ENCODE assay signal across 8 cellular contexts in genomic region chr22:37244114-37244921, GRCh38. TPM values are rescaled to one million over a fixed set of nuclear protein-coding genes. Genes with fewer than 3 reads are reported as not detected.
DNase-seq lines count a peak whose midpoint lies in the region; ATAC-seq and TF ChIP-seq lines count a peak whose summit lies in the region.

RAC2 (minus strand) TSS chr22:37244269; CDS start chr22:37244148, 121 bp downstream.

- intact Hi-C loops in activated CD4-positive, alpha-beta memory T cell treated with anti-CD3 and anti-CD28 coated beads for 36 hours (cut with micrococcal nuclease): loop anchor here (1.0 to 10.0 kb wide), 3 partner anchors 81 to 890 kb away; partner anchors contain the start of gene IL2RB

- peaks cover 45% of the 10 kb centered on the region for H3K36me3 Mint-ChIP-seq in activated CD4-positive, alpha-beta memory T cell treated with anti-CD3 and anti-CD28 coated beads for 36 hours
- H3K36me3 Mint-ChIP-seq in effector memory CD8-positive, alpha-beta T cell (ENCODE audit: insufficient read depth): peaks cover 43% of the 10 kb centered on the region

- H3K36me3 ChIP-seq in DOHH2 (ENCODE audit: control insufficient read depth, low read length) (peaks cover 39% of the 10 kb centered on the region), muscle layer of duodenum (ENCODE audit: control insufficient read depth in 1 of 2, insufficient read depth in 2 of 2, low read length in 2 of 2) (no peaks in the 10 kb centered on the region)

- H3K4me1 ChIP-seq in DOHH2 (ENCODE audit: control insufficient read depth, low read length): peaks cover 77% of the 10 kb centered on the region
- peaks cover 3 to 14% of the 10 kb centered on the region in 2 donors for H3K4me1 ChIP-seq in muscle layer of duodenum (ENCODE audit: control insufficient read depth in 1 of 2, insufficient read depth in 2 of 2, low read length in 2 of 2)

- no peaks in the 10 kb centered on the region for H3K9me2 ChIP-seq in DOHH2 (replicated peaks; ENCODE audit: control insufficient read depth, low read length)

- ATAC-seq in GM21737 (IDR thresholded peaks at IDR 0.05; ENCODE audit: unreplicated experiment): peak; percentile 44
- peak; percentile 66 for ATAC-seq in effector memory CD8-positive, alpha-beta T cell (replicated peaks)
- peak; percentile 67 for ATAC-seq in stimulated activated naive CD8-positive, alpha-beta T cell treated with anti-CD3 and anti-CD28 coated beads, Interleukin-15, Interleukin-2, amounts not matched to agents 100 U/mL and 50 U/mL, for 24 hours

- TF ChIP-seq CTCF in DOHH2 (IDR thresholded peaks at IDR 0.05; ENCODE audit: low read depth, low read length, poor library complexity, severe bottlenecking): no peak

- peaks cover 18% of the 10 kb centered on the region for H3F3A ChIP-seq in DOHH2 (ENCODE audit: control insufficient read depth, insufficient read depth)

- H3K4me1 Mint-ChIP-seq in activated CD4-positive, alpha-beta memory T cell treated with anti-CD3 and anti-CD28 coated beads for 36 hours (ENCODE audit: low read depth): peaks cover 42% of the 10 kb centered on the region
- H3K4me1 Mint-ChIP-seq in effector memory CD8-positive, alpha-beta T cell (ENCODE audit: low read depth in 2 of 2): peaks cover 50 to 51% of the 10 kb centered on the region in 2 donors

- no peaks in the 10 kb centered on the region for H3K27me3 ChIP-seq in DOHH2 (ENCODE audit: control insufficient read depth, low read length)
- H3K27me3 ChIP-seq in muscle layer of duodenum (ENCODE audit: low read depth, low read length): no peaks in the 10 kb centered on the region

- no peaks in the 10 kb centered on the region for H3K9me3 Mint-ChIP-seq in activated CD4-positive, alpha-beta memory T cell treated with anti-CD3 and anti-CD28 coated beads for 36 hours
- no peaks in the 10 kb centered on the region for H3K9me3 Mint-ChIP-seq in effector memory CD8-positive, alpha-beta T cell

- H3K27me3 Mint-ChIP-seq in activated CD4-positive, alpha-beta memory T cell treated with anti-CD3 and anti-CD28 coated beads for 36 hours: no peaks in the 10 kb centered on the region
- H3K27me3 Mint-ChIP-seq in effector memory CD8-positive, alpha-beta T cell: no peaks in the 10 kb centered on the region

- peak within 1 kb of the TSS; percentile 93 for H3K27ac ChIP-seq in DOHH2 (ENCODE audit: low read depth, low read length)
- H3K27ac ChIP-seq in muscle layer of duodenum (ENCODE audit: low read length): peak within 1 kb of the TSS; percentile 45

- CTCF ChIA-PET in activated CD4-positive, alpha-beta memory T cell treated with anti-CD3 and anti-CD28 coated beads for 36 hours (lab: Charles Lee): interaction anchor here (0.9 to 12.0 kb wide), 13 partner anchors 12 to 323 kb away, joined by 3 to 193 read pairs (median 4); no protein-coding TSS in a partner anchor

- no peaks in the 10 kb centered on the region for H4K20me1 ChIP-seq in DOHH2 (ENCODE audit: control insufficient read depth, insufficient read depth, low read depth, low read length)

- H3K9me3 ChIP-seq in DOHH2 (ENCODE audit: control insufficient read depth, insufficient read depth, low read length): no peaks in the 10 kb centered on the region
- no peaks in the 10 kb centered on the region for H3K9me3 ChIP-seq in muscle layer of duodenum (ENCODE audit: control insufficient read depth in 1 of 2, low read length in 2 of 2)

- H3K27ac Mint-ChIP-seq in activated CD4-positive, alpha-beta memory T cell treated with anti-CD3 and anti-CD28 coated beads for 36 hours: peak within 1 kb of the TSS; percentile 99
- H3K27ac Mint-ChIP-seq in effector memory CD8-positive, alpha-beta T cell: peak within 1 kb of the TSS; percentile 91 to 93

- peak; percentile 25 for DNase-seq in NCI-H1436 treated with DMSO at 0.1 percent for 48 hours (lab: John Stamatoyannopoulos, UW)
- peak; percentile 96 for DNase-seq in activated CD4-positive, alpha-beta memory T cell treated with anti-CD3 and anti-CD28 coated beads for 36 hours
- DNase-seq in effector memory CD8-positive, alpha-beta T cell: peak; percentile 69 to 77 (median 75)
- peak; percentile 95 for DNase-seq in stimulated activated naive CD8-positive, alpha-beta T cell treated with anti-CD3 and anti-CD28 coated beads, Interleukin-15, Interleukin-2, amounts not matched to agents 100 U/mL and 50 U/mL, for 24 hours
- DNase-seq in NCI-H1694 treated with DMSO at 0.1 percent for 48 hours (lab: John Stamatoyannopoulos, UW): no peak

- H3K4me3 Mint-ChIP-seq in activated CD4-positive, alpha-beta memory T cell treated with anti-CD3 and anti-CD28 coated beads for 36 hours: peak within 1 kb of the TSS; percentile 99
- peak within 1 kb of the TSS; percentile 97 to 98 for H3K4me3 Mint-ChIP-seq in effector memory CD8-positive, alpha-beta T cell

- peaks cover 46% of the 10 kb centered on the region for H3K79me2 ChIP-seq in DOHH2 (ENCODE audit: control insufficient read depth, low read length)

- H3K4me2 ChIP-seq in DOHH2 (ENCODE audit: low read length): peak within 1 kb of the TSS; percentile 83

- H3K4me3 ChIP-seq in DOHH2 (ENCODE audit: low read length) (peak within 1 kb of the TSS; percentile 93), muscle layer of duodenum (ENCODE audit: low read depth in 1 of 2, low read length in 2 of 2) (peak within 1 kb of the TSS; percentile 53 to 59)

- POLR2A ChIA-PET in activated CD4-positive, alpha-beta memory T cell treated with anti-CD3 and anti-CD28 coated beads for 36 hours (lab: Charles Lee): interaction anchor here (0.9 to 8.3 kb wide), 12 partner anchors 13 to 163 kb away, joined by 3 to 191 read pairs (median 4); partner anchors contain the start of gene IL2RB

RNA-seq across cellular contexts. Expression of gene RAC2, which starts in this region (rescaled TPM):
- 100 to 1,000 TPM; 714 to 727 TPM for total RNA-seq in activated CD4-positive, alpha-beta memory T cell treated with anti-CD3 and anti-CD28 coated beads for 36 hours
